Comparison of ENCODE assay signal across 9 cellular contexts in the genomic region with DNA sequence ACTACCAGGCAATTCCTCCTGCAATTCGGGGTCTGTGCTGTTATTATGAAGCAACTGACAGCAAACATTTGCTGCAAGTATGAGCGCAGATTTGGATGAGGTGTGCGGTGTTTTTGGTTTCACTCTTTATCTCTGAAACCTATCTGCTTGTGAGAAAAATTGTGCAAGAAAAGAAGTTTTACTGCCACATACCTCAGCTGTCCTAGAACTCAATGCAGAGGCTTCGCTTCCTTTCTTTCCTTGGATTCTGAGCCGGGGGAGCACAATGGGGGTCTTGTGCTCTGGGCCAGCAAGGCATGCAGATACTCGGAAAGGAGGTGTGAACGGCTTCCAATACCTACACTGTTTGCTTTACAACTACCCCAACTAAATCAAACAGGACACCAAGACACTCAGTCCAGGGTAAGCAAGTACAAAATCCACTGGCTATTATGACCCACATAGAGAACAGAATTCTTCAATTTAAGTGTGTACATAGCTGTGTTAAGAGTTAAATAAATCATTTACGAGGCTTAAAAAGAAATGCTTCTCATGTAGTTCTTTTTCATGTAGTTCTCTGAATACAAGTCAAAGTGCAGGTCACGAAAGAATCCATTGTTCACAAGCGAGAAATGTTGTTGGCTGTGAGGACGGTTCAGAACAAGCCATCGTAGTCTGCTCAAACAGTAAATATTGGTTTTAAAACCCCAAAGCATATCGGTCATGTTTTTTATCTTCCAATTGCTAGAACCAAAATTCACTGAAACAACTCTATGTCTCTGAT. TPM values are rescaled to one million over a fixed set of nuclear protein-coding genes. Genes with fewer than 3 reads are reported as not detected.
DNase-seq lines count a peak whose midpoint lies in the region; ATAC-seq and TF ChIP-seq lines count a peak whose summit lies in the region.
"Had no signal": no experiment of that assay in that cellular context is flagged by ENCODE, and none has a peak within 500 bp of the region (broad histone marks: within the 10 kb centered on the region; RNA-seq: fewer than 3 reads in every experiment).

No MANE protein-coding gene starts in this region.

- no peaks in the 10 kb centered on the region for H3K36me3 ChIP-seq in transverse colon
- H3K36me3 ChIP-seq in SJCRH30, result no peaks in the 10 kb centered on the region

- WGBS in transverse colon (ENCODE audit: low coverage in 1 of 2), 2 donors, result 27 to 36% methylated on average over 8 to 13 of the region's 13 CpGs

- H3K27me3 ChIP-seq in transverse colon (no peaks in the 10 kb centered on the region), SJCRH30 (no peaks in the 10 kb centered on the region)

- no peaks in the 10 kb centered on the region for H3K9me3 ChIP-seq in transverse colon
- no peaks in the 10 kb centered on the region for H3K9me3 ChIP-seq in SJCRH30 (replicated peaks)

- in situ Hi-C loops in transverse colon (cut with MboI; ENCODE audit: low pct_ligation_motif_present in 1 of 4, low pct_unique_long_range_greater_than_20kb in 1 of 4, low sequenced_read_pairs in 3 of 4), result no loop called here

- no peak for ATAC-seq in HG02588 (IDR thresholded peaks at IDR 0.05; ENCODE audit: unreplicated experiment)

- H3K4me3 ChIP-seq in transverse colon (peak overlapping the region; percentile 12 to 52 (median 38)), SJCRH30 (no peak overlapping the region)

- no peak for TF ChIP-seq POLR2A in transverse colon (IDR thresholded peaks at IDR 0.05)

- intact Hi-C loops in transverse colon (cut with DNase I; ENCODE audit: low total_unique reads), result no loop called here

- no peak for TF ChIP-seq CTCF in transverse colon (IDR thresholded peaks at IDR 0.05)

- peak; percentile 9 to 65 (median 46) for DNase-seq in NCI-H1417 (lab: John Stamatoyannopoulos, UW)
- DNase-seq in NCI-H1417 treated with DMSO at 0.1 percent for 48 hours (lab: John Stamatoyannopoulos, UW), result no peak
- peak; percentile 8 for DNase-seq in cerebellum (ENCODE audit: low spot score)
- DNase-seq in medulla oblongata (ENCODE audit: extremely low spot score), result peak; percentile 8
- no peak for DNase-seq in transverse colon
- DNase-seq in SJCRH30, result no peak
- DNase-seq in H4 (ENCODE audit: low spot score), result no peak
- DNase-seq: NCI-H1048 had no signal

- TF ChIP-seq EP300 in transverse colon (IDR thresholded peaks at IDR 0.05; ENCODE audit: low read depth), result no peak

- peaks cover 0 to 25% (median 0%) of the 10 kb centered on the region in 4 donors for H3K4me1 ChIP-seq in transverse colon
- H3K4me1 ChIP-seq in SJCRH30, result no peaks in the 10 kb centered on the region

- peak overlapping the region; percentile 79 to 89 (median 82) for H3K27ac ChIP-seq in transverse colon
- no peak overlapping the region for H3K27ac ChIP-seq in SJCRH30

RNA-seq across cellular contexts. Expression of a gene that starts 1.1 kb away (rescaled TPM):
- total RNA-seq in cerebellum (90.4 TPM), transverse colon (100 to 1,000 TPM in 3 of 4 donors, 10 to 100 TPM in 1; 92.7 to 234 (median 122) TPM)
- total RNA-seq in SJCRH30 (2014; rRNA removed; shearing (Covaris generic)), result not detected in 2 replicates
- 0.41 and 1.5 TPM in 2 replicates for total RNA-seq in H4 (2014; rRNA removed; shearing (Covaris generic))

Comparison
In these comparisons a context has a peak if more than half of its experiments do, and no peak if none do; other contexts are left out.
1. DNase-seq: peak in NCI-H1417 (3 of 3), cerebellum (single experiment) and medulla oblongata (single experiment); none in NCI-H1417 treated with DMSO at 0.1 percent for 48 hours (single experiment), transverse colon (single experiment), SJCRH30 (0 of 2) and H4 (single experiment).
2. RNA of a gene that starts 1.1 kb away (total RNA-seq): 92.7 to 234 TPM in transverse colon and 90.4 TPM in cerebellum (single experiment); 0.41 to 1.5 TPM in H4 and not detected in SJCRH30; every median in the first group is over 10 times any median in the second.